1 cellular context compared by ENCODE assay signal in genomic region chr20:38230957-38231785, GRCh38.
TF ChIP-seq lines count a peak whose summit lies in the region.

No MANE protein-coding gene starts in this region.

TF ChIP-seq in SK-N-SH, 30 proteins besides CTCF, POLR2A, EP300 and RAD21 (continued from another document):
- TF ChIP-seq RFX5 (IDR thresholded peaks at IDR 0.05; ENCODE audit: low read length) (no peak), USF2 (IDR thresholded peaks at IDR 0.05; ENCODE audit: borderline replicate concordance, low read depth, low read length) (no peak), MXI1 (IDR thresholded peaks at IDR 0.05; ENCODE audit: low read depth, low read length) (no peak), IRF3 (IDR thresholded peaks at IDR 0.05; ENCODE audit: low read depth, low read length) (no peak), ZBTB33 (IDR thresholded peaks at IDR 0.05; ENCODE audit: borderline replicate concordance, low read depth) (no peak), MAX (IDR thresholded peaks at IDR 0.05; ENCODE audit: low read depth) (no peak), YY1 (IDR thresholded peaks at IDR 0.05; ENCODE audit: low read depth) (no peak), SIN3A (IDR thresholded peaks at IDR 0.05; ENCODE audit: borderline replicate concordance, low read depth, low read length) (no peak), NFIC (IDR thresholded peaks at IDR 0.05; ENCODE audit: borderline replicate concordance) (no peak)
TF ChIP-seq in SK-N-SH: peak in this region for 0.
